In genomic region chr10:97427571-97428179, GRCh38 we compare ENCODE assay signal across 8 cellular contexts. TPM values are rescaled to one million over a fixed set of nuclear protein-coding genes. Genes with fewer than 3 reads are reported as not detected.
DNase-seq lines count a peak whose midpoint lies in the region; ATAC-seq, FAIRE-seq and TF ChIP-seq lines count a peak whose summit lies in the region.

No MANE protein-coding gene starts in this region.

- H3K79me2 ChIP-seq in SU-DHL-6 (ENCODE audit: insufficient read depth, low read length): peaks cover 42% of the 10 kb centered on the region
- peaks cover 56% of the 10 kb centered on the region for H3K79me2 ChIP-seq in endothelial cell of umbilical vein (ENCODE audit: control insufficient read depth, insufficient read depth, low read length)

- no peaks in the 10 kb centered on the region for H3K27me3 ChIP-seq in SU-DHL-6 (ENCODE audit: low read length)
- H3K27me3 ChIP-seq in endothelial cell of umbilical vein (ENCODE audit: control insufficient read depth in 2 of 2, insufficient read depth in 2 of 2, low read length in 2 of 2): no peaks in the 10 kb centered on the region
- no peaks in the 10 kb centered on the region for H3K27me3 ChIP-seq in naive thymus-derived CD4-positive, alpha-beta T cell (ENCODE audit: control insufficient read depth in 2 of 2, insufficient read depth in 2 of 2, low read length in 2 of 2)

- peak overlapping the region; percentile 38 to 97 (median 92) for H3K27ac Mint-ChIP-seq in naive thymus-derived CD4-positive, alpha-beta T cell

- peaks cover 27% of the 10 kb centered on the region for H3K4me1 ChIP-seq in endothelial cell of umbilical vein (ENCODE audit: control insufficient read depth, extremely low read depth, insufficient read depth, low read length)
- peaks cover 20 to 29% of the 10 kb centered on the region in 2 donors for H3K4me1 ChIP-seq in naive thymus-derived CD4-positive, alpha-beta T cell (ENCODE audit: control insufficient read depth in 2 of 2, insufficient read depth in 2 of 2, low read length in 2 of 2)

- H3K4me1 Mint-ChIP-seq in naive thymus-derived CD4-positive, alpha-beta T cell: peaks cover 10 to 57% (median 34%) of the 10 kb centered on the region in 7 donors

- FAIRE-seq in endothelial cell of umbilical vein (lab: Jason Lieb, UNC): peak; percentile 54

- no peaks in the 10 kb centered on the region for H3K9me3 ChIP-seq in SU-DHL-6 (ENCODE audit: insufficient read depth, low read length)
- H3K9me3 ChIP-seq in endothelial cell of umbilical vein (replicated peaks; ENCODE audit: control insufficient read depth, insufficient read depth, low read length): no peaks in the 10 kb centered on the region
- H3K9me3 ChIP-seq in naive thymus-derived CD4-positive, alpha-beta T cell (ENCODE audit: control insufficient read depth in 2 of 3, low read length in 3 of 3): no peaks in the 10 kb centered on the region

- no peak overlapping the region for H2AFZ ChIP-seq in SU-DHL-6 (ENCODE audit: low read depth, low read length, severe bottlenecking)
- no peak overlapping the region for H2AFZ ChIP-seq in endothelial cell of umbilical vein (ENCODE audit: low read depth, low read length)

- no peak for TF ChIP-seq POLR2A in endothelial cell of umbilical vein (IDR thresholded peaks at IDR 0.05; ENCODE audit: low read depth, low read length)

- peaks cover 0 to 41% (median 8%) of the 10 kb centered on the region in 5 donors for H3K36me3 Mint-ChIP-seq in naive thymus-derived CD4-positive, alpha-beta T cell

- H3K36me3 ChIP-seq in SU-DHL-6 (ENCODE audit: low read length) (peaks cover 21% of the 10 kb centered on the region), endothelial cell of umbilical vein (ENCODE audit: control insufficient read depth in 2 of 2, extremely low read depth in 1 of 2, insufficient read depth in 2 of 2, low read length in 2 of 2) (peaks cover 13 to 17% of the 10 kb centered on the region in 2 experiments)
- H3K36me3 ChIP-seq in naive thymus-derived CD4-positive, alpha-beta T cell (ENCODE audit: control insufficient read depth in 2 of 3, insufficient read depth in 3 of 3, low read length in 3 of 3): peaks cover 0 to 25% (median 18%) of the 10 kb centered on the region in 3 experiments

- peaks cover 0 to 4% (median 0%) of the 10 kb centered on the region in 11 donors for H3K9me3 Mint-ChIP-seq in naive thymus-derived CD4-positive, alpha-beta T cell

- intact Hi-C loops in Right ventricle myocardium superior (cut with DNase I): no loop called here
- intact Hi-C loops in Right ventricle myocardium inferior (cut with DNase I): loop anchor here (5.0 kb wide), 1 partner anchor 70 kb away; the partner anchor contains the start of genes MMS19 and UBTD1
- intact Hi-C loops in endothelial cell of umbilical vein (cut with micrococcal nuclease): loop anchor here (1.0 to 5.0 kb wide), 2 partner anchors 19 to 70 kb away; partner anchors contain the start of genes EXOSC1, MMS19, UBTD1 and ZDHHC16
- intact Hi-C loops in naive thymus-derived CD4-positive, alpha-beta T cell (cut with micrococcal nuclease): loop anchor here in 1 of 2 donors (1.0 kb wide), 1 partner anchor 18 kb away; no protein-coding TSS in a partner anchor

- H3K9ac ChIP-seq in SU-DHL-6 (ENCODE audit: low read length) (peak overlapping the region; percentile 95), endothelial cell of umbilical vein (replicated peaks; ENCODE audit: extremely low read depth, insufficient read depth, low read length) (peak overlapping the region; percentile 82)

- H3K27ac ChIP-seq in SU-DHL-6 (ENCODE audit: low read depth, low read length): peak overlapping the region; percentile 62
- H3K27ac ChIP-seq in endothelial cell of umbilical vein (ENCODE audit: insufficient read depth, low read depth, low read length): peak overlapping the region; percentile 50
- peak overlapping the region; percentile 81 for H3K27ac ChIP-seq in naive thymus-derived CD4-positive, alpha-beta T cell (ENCODE audit: low read depth, low read length)

- no peaks in the 10 kb centered on the region for H3K9me1 ChIP-seq in endothelial cell of umbilical vein (replicated peaks; ENCODE audit: control insufficient read depth, extremely low read depth, insufficient read depth, low read length)

- H3K4me2 ChIP-seq in SU-DHL-6 (ENCODE audit: low read depth, low read length, poor library complexity, severe bottlenecking): peak overlapping the region; percentile 92
- H3K4me2 ChIP-seq in endothelial cell of umbilical vein (ENCODE audit: insufficient read depth, low read length): peak overlapping the region; percentile 80

- H4K20me1 ChIP-seq in SU-DHL-6 (ENCODE audit: low read depth, low read length): peaks cover 9% of the 10 kb centered on the region
- no peaks in the 10 kb centered on the region for H4K20me1 ChIP-seq in endothelial cell of umbilical vein (replicated peaks; ENCODE audit: control insufficient read depth, extremely low read depth, insufficient read depth, low read length)

- CTCF ChIA-PET in endothelial cell of umbilical vein (lab: Charles Lee): interaction anchor here (1.0 to 2.3 kb wide), 5 partner anchors 12 to 126 kb away, joined by 3 to 7 read pairs (median 4); no protein-coding TSS in a partner anchor
- CTCF ChIA-PET in naive thymus-derived CD4-positive, alpha-beta T cell (lab: Charles Lee): interaction anchor here (0.6 to 0.7 kb wide), 3 partner anchors 17 to 65 kb away, joined by 3 to 4 read pairs (median 3); no protein-coding TSS in a partner anchor

- peaks cover 25% of the 10 kb centered on the region for H3F3A ChIP-seq in SU-DHL-6 (ENCODE audit: insufficient read depth)

- BruUV-seq in endothelial cell of umbilical vein (replicated peaks; lab: Mats Ljungman, UMichigan): no TSS peak

- no peak for TF ChIP-seq CTCF in SU-DHL-6 (IDR thresholded peaks at IDR 0.05; ENCODE audit: insufficient read depth, low read length, poor library complexity, severe bottlenecking)
- no peak for TF ChIP-seq CTCF in endothelial cell of umbilical vein (IDR thresholded peaks at IDR 0.05; ENCODE audit: extremely low read depth in 1 of 2, insufficient read depth in 1 of 2, low read depth in 1 of 2, low read length in 2 of 2)

- no peaks in the 10 kb centered on the region for H3K9me2 ChIP-seq in SU-DHL-6 (replicated peaks; ENCODE audit: insufficient read depth, low read length)

- POLR2A ChIA-PET in endothelial cell of umbilical vein (lab: Charles Lee): no interaction called here
- POLR2A ChIA-PET in naive thymus-derived CD4-positive, alpha-beta T cell (lab: Charles Lee): interaction anchor here (0.6 to 1.5 kb wide), 3 partner anchors 9 to 27 kb away, joined by 3 to 4 read pairs (median 3); partner anchors contain the start of gene RRP12

- H3K4me3 Mint-ChIP-seq in naive thymus-derived CD4-positive, alpha-beta T cell: peak overlapping the region; percentile 83 to 97 (median 95)

- DNase-seq in Right ventricle myocardium superior (no peak), Right ventricle myocardium inferior (ENCODE audit: missing footprints) (no peak), endothelial cell of umbilical vein (ENCODE audit: low read depth, low spot score) (peak; percentile 42), UCSD-AML1 (lab: John Stamatoyannopoulos, UW; ENCODE audit: unreplicated experiment) (no peak)
- DNase-seq in naive thymus-derived CD4-positive, alpha-beta T cell: no peak

- peak; percentile 5 for ATAC-seq in Right ventricle myocardium superior (ENCODE audit: poor library complexity)
- ATAC-seq in Right ventricle myocardium inferior: no peak
- ATAC-seq in naive thymus-derived CD4-positive, alpha-beta T cell: no peak
- ATAC-seq in GM18909 (IDR thresholded peaks at IDR 0.05; ENCODE audit: poor library complexity, unreplicated experiment): no peak
- ATAC-seq in HG03139 (IDR thresholded peaks at IDR 0.05; ENCODE audit: unreplicated experiment): no peak

- dilution Hi-C loops in endothelial cell of umbilical vein (cut with MboI; ENCODE audit: extremely low pct_ligation_motif_present, low sequenced_read_pairs): no loop called here

- H3K27me3 Mint-ChIP-seq in naive thymus-derived CD4-positive, alpha-beta T cell: peaks cover 0 to 2% (median 0%) of the 10 kb centered on the region in 5 donors

- H3K4me3 ChIP-seq in SU-DHL-6 (ENCODE audit: insufficient read depth, low read length, poor library complexity, severe bottlenecking) (peak overlapping the region; percentile 83), endothelial cell of umbilical vein (replicated peaks in 1 of 3; ENCODE audit: insufficient read depth in 1 of 3, low read depth in 1 of 3, low read length in 3 of 3) (peak overlapping the region; percentile 74 to 86 (median 75))
- peak overlapping the region; percentile 92 for H3K4me3 ChIP-seq in naive thymus-derived CD4-positive, alpha-beta T cell (ENCODE audit: low read length)

RNA-seq across cellular contexts. Expression of gene PGAM1, which starts 1.7 kb away (rescaled TPM):
- total RNA-seq in Right ventricle myocardium superior (187 TPM), Right ventricle myocardium inferior (220 TPM), endothelial cell of umbilical vein (357 and 375 TPM in 2 replicates)
- 372 and 375 TPM in 2 replicates for polyA plus RNA-seq in endothelial cell of umbilical vein
- polyA plus RNA-seq in endothelial cell of umbilical vein (2011; cell fraction: cytosol; rRNA removed): 404 and 435 TPM in 2 replicates
- 176 and 177 TPM in 2 replicates for polyA plus RNA-seq in endothelial cell of umbilical vein (2011; cell fraction: nucleus; rRNA removed)
- polyA plus RNA-seq in endothelial cell of umbilical vein (2012): 424 and 476 TPM in 2 replicates
- 299 and 337 TPM in 2 replicates for polyA minus RNA-seq in endothelial cell of umbilical vein
- polyA minus RNA-seq in endothelial cell of umbilical vein (2011; cell fraction: cytosol; rRNA and poly(A)+ RNA removed): 244 TPM
- 55.8 and 60.8 TPM in 2 replicates for polyA minus RNA-seq in endothelial cell of umbilical vein (2011; cell fraction: nucleus; rRNA and poly(A)+ RNA removed)
- total RNA-seq in naive thymus-derived CD4-positive, alpha-beta T cell: 100 to 1,000 TPM in 2 of 5 experiments, 10 to 100 TPM in 3; 58.5 to 536 (median 69.8) TPM
- polyA plus RNA-seq in naive thymus-derived CD4-positive, alpha-beta T cell: 100 to 1,000 TPM; 172 to 204 TPM

RNA-seq across cellular contexts. Expression of gene EXOSC1, which starts 18.1 kb away (rescaled TPM):
- total RNA-seq in Right ventricle myocardium superior (14.5 TPM), Right ventricle myocardium inferior (18.2 TPM), endothelial cell of umbilical vein (43.6 and 50.7 TPM in 2 replicates)
- 47.6 and 52.9 TPM in 2 replicates for polyA plus RNA-seq in endothelial cell of umbilical vein
- polyA plus RNA-seq in endothelial cell of umbilical vein (2011; cell fraction: cytosol; rRNA removed): 65.1 and 71.5 TPM in 2 replicates
- polyA plus RNA-seq in endothelial cell of umbilical vein (2011; cell fraction: nucleus; rRNA removed): 32.8 and 36.5 TPM in 2 replicates
- polyA plus RNA-seq in endothelial cell of umbilical vein (2012): 53.4 and 74.3 TPM in 2 replicates
- polyA minus RNA-seq in endothelial cell of umbilical vein: 22.0 and 29.5 TPM in 2 replicates
- polyA minus RNA-seq in endothelial cell of umbilical vein (2011; cell fraction: cytosol; rRNA and poly(A)+ RNA removed): 34.4 TPM
- polyA minus RNA-seq in endothelial cell of umbilical vein (2011; cell fraction: nucleus; rRNA and poly(A)+ RNA removed): 11.1 and 17.5 TPM in 2 replicates
- total RNA-seq in naive thymus-derived CD4-positive, alpha-beta T cell: 10 to 100 TPM; 32.6 to 65.4 (median 53.2) TPM
- 10 to 100 TPM; 69.7 to 80.3 TPM for polyA plus RNA-seq in naive thymus-derived CD4-positive, alpha-beta T cell

RNA-seq across cellular contexts. Expression of gene ZDHHC16, which starts 18.3 kb away (rescaled TPM):
- 18.5 TPM for total RNA-seq in Right ventricle myocardium superior
- total RNA-seq in Right ventricle myocardium inferior: 19.1 TPM
- 52.0 and 53.2 TPM in 2 replicates for total RNA-seq in endothelial cell of umbilical vein
- polyA plus RNA-seq in endothelial cell of umbilical vein: 125 and 141 TPM in 2 replicates
- polyA plus RNA-seq in endothelial cell of umbilical vein (2011; cell fraction: cytosol; rRNA removed): 68.6 and 70.6 TPM in 2 replicates
- polyA plus RNA-seq in endothelial cell of umbilical vein (2011; cell fraction: nucleus; rRNA removed): 68.5 and 71.9 TPM in 2 replicates
- polyA plus RNA-seq in endothelial cell of umbilical vein (2012): 45.3 and 45.4 TPM in 2 replicates
- polyA minus RNA-seq in endothelial cell of umbilical vein: 120 and 142 TPM in 2 replicates
- 52.4 TPM for polyA minus RNA-seq in endothelial cell of umbilical vein (2011; cell fraction: cytosol; rRNA and poly(A)+ RNA removed)
- polyA minus RNA-seq in endothelial cell of umbilical vein (2011; cell fraction: nucleus; rRNA and poly(A)+ RNA removed): 34.2 and 41.0 TPM in 2 replicates
- 10 to 100 TPM; 13.2 to 38.8 (median 26.8) TPM for total RNA-seq in naive thymus-derived CD4-positive, alpha-beta T cell
- 10 to 100 TPM; 24.4 to 37.3 TPM for polyA plus RNA-seq in naive thymus-derived CD4-positive, alpha-beta T cell

RNA-seq across cellular contexts. Expression of gene RRP12, which starts 26.5 kb away (rescaled TPM):
- total RNA-seq in Right ventricle myocardium superior (10.9 TPM), Right ventricle myocardium inferior (13.8 TPM), endothelial cell of umbilical vein (35.8 and 40.9 TPM in 2 replicates)
- 11.9 and 13.6 TPM in 2 replicates for polyA plus RNA-seq in endothelial cell of umbilical vein
- polyA plus RNA-seq in endothelial cell of umbilical vein (2011; cell fraction: cytosol; rRNA removed): 10.3 and 10.9 TPM in 2 replicates
- 45.6 and 45.9 TPM in 2 replicates for polyA plus RNA-seq in endothelial cell of umbilical vein (2011; cell fraction: nucleus; rRNA removed)
- polyA plus RNA-seq in endothelial cell of umbilical vein (2012): 22.5 and 22.6 TPM in 2 replicates
- 25.5 and 35.2 TPM in 2 replicates for polyA minus RNA-seq in endothelial cell of umbilical vein
- polyA minus RNA-seq in endothelial cell of umbilical vein (2011; cell fraction: cytosol; rRNA and poly(A)+ RNA removed): 25.8 TPM
- polyA minus RNA-seq in endothelial cell of umbilical vein (2011; cell fraction: nucleus; rRNA and poly(A)+ RNA removed): 28.9 and 36.4 TPM in 2 replicates
- total RNA-seq in naive thymus-derived CD4-positive, alpha-beta T cell: 100 to 1,000 TPM in 1 of 5 experiments, 10 to 100 TPM in 4; 22.0 to 197 (median 32.3) TPM
- polyA plus RNA-seq in naive thymus-derived CD4-positive, alpha-beta T cell: 10 to 100 TPM; 10.6 to 13.4 TPM
